In the genomic region with DNA sequence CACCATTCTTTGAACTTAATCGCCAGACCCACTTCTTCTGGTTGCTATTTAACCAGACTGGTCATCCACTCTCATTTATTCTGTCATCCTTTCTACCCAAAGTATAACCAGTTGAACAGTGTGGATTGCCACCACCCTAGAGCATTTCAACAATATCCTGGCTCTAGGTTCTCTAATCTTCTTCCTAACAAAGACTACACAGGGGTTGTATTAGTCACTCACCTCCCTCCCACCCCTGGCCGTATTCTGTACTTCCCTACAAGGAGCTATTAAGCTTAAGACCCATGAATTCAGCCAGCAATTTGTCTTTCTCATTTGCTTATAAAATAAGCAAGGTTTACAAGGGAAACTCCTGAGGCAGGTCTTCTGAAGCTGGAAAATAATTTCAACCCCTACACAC, we compare ENCODE assay signal across 23 cellular contexts. TPM values are rescaled to one million over a fixed set of nuclear protein-coding genes. Genes with fewer than 3 reads are reported as not detected.
DNase-seq lines count a peak whose midpoint lies in the region; ATAC-seq, FAIRE-seq and TF ChIP-seq lines count a peak whose summit lies in the region.
"Had no signal": no experiment of that assay in that cellular context is flagged by ENCODE, and none has a peak within 500 bp of the region (broad histone marks: within the 10 kb centered on the region; RNA-seq: fewer than 3 reads in every experiment).

No MANE protein-coding gene starts in this region.

- no peak for TF ChIP-seq CTCF in psoas muscle (IDR thresholded peaks at IDR 0.05)

- H3K27ac ChIP-seq in psoas muscle: no peak overlapping the region
- H3K27ac ChIP-seq: heart right ventricle, left ventricle myocardium inferior, pancreas had no signal

- in situ Hi-C loops in Caki2 (cut with HindIII; ENCODE audit: low pct_unique_long_range_greater_than_20kb, low sequenced_read_pairs): no loop called here

- H3K4me3 ChIP-seq in psoas muscle: no peak overlapping the region
- H3K4me3 ChIP-seq: heart right ventricle, left ventricle myocardium inferior, pancreas, sigmoid colon had no signal

- WGBS in psoas muscle, 3 donors: 75 to 81% (median 78%) methylated on average over 2 of the region's 2 CpGs

- no peaks in the 10 kb centered on the region for H3K4me1 ChIP-seq in psoas muscle
- H3K4me1 ChIP-seq: heart right ventricle, left ventricle myocardium inferior, pancreas had no signal

- intact Hi-C loops in psoas muscle (cut with DNase I): no loop called here

- H3K27me3 ChIP-seq in psoas muscle (ENCODE audit: insufficient read depth in 3 of 3, low read length in 2 of 3): no peaks in the 10 kb centered on the region
- H3K27me3 ChIP-seq: heart right ventricle, pancreas, sigmoid colon had no signal

- no peaks in the 10 kb centered on the region for H3K9me3 ChIP-seq in psoas muscle
- H3K9me3 ChIP-seq: pancreas had no signal

- ATAC-seq in psoas muscle: no peak
- ATAC-seq: activated T-helper 17 cell treated with anti-CD3 and anti-CD28 coated beads, Interleukin-2, amount 50 U/mL, for 72 hours; heart right ventricle; natural killer cell treated with Interleukin-12 subunit alpha and Interleukin-12 subunit beta and Interleukin-15 and Interleukin-18, amount 100 ng/mL, for 72 hours; Panc1; pancreas had no signal

- no peaks in the 10 kb centered on the region for H3K36me3 ChIP-seq in psoas muscle (ENCODE audit: insufficient read depth in 1 of 2, low read depth in 1 of 2)
- H3K36me3 ChIP-seq: heart right ventricle, left ventricle myocardium inferior, pancreas, sigmoid colon had no signal

- FAIRE-seq in HTR-8/SVneo (lab: Jason Lieb, UNC): peak; percentile 52
- FAIRE-seq: pancreas had no signal

- DNase-seq in Caki2 (ENCODE audit: low read depth) (peak; percentile 40), HTR-8/SVneo (ENCODE audit: insufficient read length, low spot score) (no peak), astrocyte of the hippocampus (ENCODE audit: low read depth, low spot score) (peak; percentile 57), iris pigment epithelial cell (ENCODE audit: low read depth) (peak; percentile 45), occipital lobe (lab: John Stamatoyannopoulos, UW) (no peak), T-helper 2 cell (no peak), psoas muscle (no peak), GM03348 (ENCODE audit: low spot score) (no peak)
- DNase-seq: activated CD4-positive, alpha-beta T cell treated with anti-CD3 and anti-CD28 coated beads, Interleukin-2, amount 10 ng/mL, durations not matched to agents 7 days and 5 days; activated naive CD8-positive, alpha-beta T cell treated with anti-CD3 and anti-CD28 coated beads, Interleukin-2, amount 10 ng/mL, durations not matched to agents 7 days and 5 days; C1 segment of cervical spinal cord; GF-D8; heart right ventricle; left ventricle myocardium inferior; NCI-H1417 treated with DMSO at 0.1 percent for 48 hours; NCI-H446 treated with DMSO at 0.1 percent for 48 hours; pancreas; sigmoid colon; stimulated activated CD4-positive, alpha-beta T cell treated with anti-CD3 and anti-CD28 coated beads, Interleukin-15, amount 100 ng/mL, for 24 hours had no signal

RNA-seq across cellular contexts. Expression of gene CEP126, which starts 46.9 kb away (rescaled TPM):
- total RNA-seq in Caki2 (2014; rRNA removed; shearing (Covaris generic); ENCODE audit: low replicate concordance): 0.46 and 0.54 TPM in 2 replicates
- total RNA-seq in occipital lobe (9.4 TPM), psoas muscle (1 to 10 TPM in 1 of 4 donors, under 1 TPM in 3; 0.46 to 1.2 (median 0.52) TPM)
- polyA plus RNA-seq in psoas muscle: under 1 TPM; 0.12 to 0.34 (median 0.21) TPM

RNA-seq across cellular contexts. Expression of gene ANGPTL5, which starts 48.4 kb away (rescaled TPM):
- total RNA-seq in Caki2 (2014; rRNA removed; shearing (Covaris generic); ENCODE audit: low replicate concordance): not detected in 2 replicates
- total RNA-seq in occipital lobe (0.62 TPM), psoas muscle (under 1 TPM in 3 of 4 donors, not detected in 1; 0.12 to 0.21 (median 0.15) TPM)
- polyA plus RNA-seq in psoas muscle: under 1 TPM; 0.03 to 0.17 (median 0.16) TPM
- total RNA-seq: activated CD4-positive, alpha-beta T cell treated with anti-CD3 and anti-CD28 coated beads, Interleukin-2, amount 10 ng/mL, durations not matched to agents 7 days and 5 days; activated naive CD8-positive, alpha-beta T cell treated with anti-CD3 and anti-CD28 coated beads, Interleukin-2, amount 10 ng/mL, durations not matched to agents 7 days and 5 days; activated T-helper 17 cell treated with anti-CD3 and anti-CD28 coated beads, Interleukin-2, amount 50 U/mL, for 72 hours; fibroblast of villous mesenchyme; natural killer cell treated with Interleukin-12 subunit alpha and Interleukin-12 subunit beta and Interleukin-15 and Interleukin-18, amount 100 ng/mL, for 72 hours had no signal

Comparison
In these comparisons a context has a peak if more than half of its experiments do, and no peak if none do; other contexts are left out.
1. DNase-seq: peak in Caki2 (single experiment), astrocyte of the hippocampus (single experiment) and iris pigment epithelial cell (single experiment); none in HTR-8/SVneo (single experiment), occipital lobe (single experiment), T-helper 2 cell (0 of 5), psoas muscle (0 of 2) and GM03348 (single experiment).